In the genomic region with DNA sequence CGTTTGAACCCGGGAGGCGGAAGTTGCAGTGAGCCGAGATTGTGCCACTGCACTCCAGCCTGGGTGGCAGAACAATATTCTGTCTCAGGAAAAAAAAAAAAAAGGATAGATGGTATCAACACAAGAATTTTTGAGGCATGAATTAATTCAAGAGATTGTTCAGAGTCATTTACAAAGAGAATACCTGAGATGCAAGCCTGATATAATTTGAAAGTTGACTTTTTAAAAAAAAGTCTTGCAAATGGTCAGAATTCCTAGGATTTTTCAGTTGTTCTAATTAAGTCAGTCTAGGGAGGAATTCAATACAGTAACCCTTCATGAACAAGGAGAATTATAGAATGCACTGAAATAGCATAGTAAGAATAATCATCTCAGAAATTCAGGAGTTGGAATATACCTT, we compare ENCODE assay signal across 19 cellular contexts.
DNase-seq lines count a peak whose midpoint lies in the region; ATAC-seq and TF ChIP-seq lines count a peak whose summit lies in the region.
"Had no signal": no experiment of that assay in that cellular context is flagged by ENCODE, and none has a peak within 500 bp of the region (broad histone marks: within the 10 kb centered on the region; RNA-seq: fewer than 3 reads in every experiment).

No MANE protein-coding gene starts in this region.

- WGBS in esophagus muscularis mucosa, result 97% methylated on average over 4 of the region's 4 CpGs

- no peaks in the 10 kb centered on the region for H3K9me3 Mint-ChIP-seq in activated CD4-positive, alpha-beta T cell treated with anti-CD3 and anti-CD28 coated beads, Interleukin-2, amount 10 ng/mL, durations not matched to agents 24 days and 14 days
- H3K9me3 Mint-ChIP-seq: CD4-positive, alpha-beta T cell had no signal

- no peak for TF ChIP-seq EP300 in esophagus muscularis mucosa (IDR thresholded peaks at IDR 0.05)

- no peak for ATAC-seq in PC-3
- ATAC-seq in GM18909 (IDR thresholded peaks at IDR 0.05; ENCODE audit: poor library complexity, unreplicated experiment), result no peak

- H3K27me3 ChIP-seq in ACC112 (ENCODE audit: insufficient read depth, low read length), result no peaks in the 10 kb centered on the region
- no peaks in the 10 kb centered on the region for H3K27me3 ChIP-seq in PC-3 (ENCODE audit: low read length)
- no peaks in the 10 kb centered on the region for H3K27me3 ChIP-seq in esophagus muscularis mucosa
- H3K27me3 ChIP-seq: BLaER1 treated with 17β-estradiol and CSF1 and Interleukin-3, amounts not matched to agents 10 nM and 100 nM had no signal

- H3K4me1 Mint-ChIP-seq in activated CD4-positive, alpha-beta T cell treated with anti-CD3 and anti-CD28 coated beads, Interleukin-2, amount 10 ng/mL, durations not matched to agents 24 days and 14 days, result no peaks in the 10 kb centered on the region

- DNase-seq in PC-3, result no peak
- DNase-seq in esophagus muscularis mucosa (ENCODE audit: extremely low spot score), result no peak
- peak; percentile 11 for DNase-seq in renal cortical epithelial cell (ENCODE audit: low read depth)
- DNase-seq in activated gamma-delta T cell treated with Interleukin-2 at 50 U/mL for 16 hours, result no peak
- no peak for DNase-seq in activated CD4-positive, alpha-beta T cell treated with anti-CD3 and anti-CD28 coated beads, Interleukin-2, amount 10 ng/mL, durations not matched to agents 24 days and 14 days
- DNase-seq: 8988T; AML-193; CD4-positive, alpha-beta T cell; COR-L47; NCI-H1092; NCI-H1417 treated with DMSO at 0.1 percent for 48 hours; NCI-H1694 treated with DMSO at 0.1 percent for 48 hours; NCI-H2081; NCI-H2227 treated with DMSO at 0.1 percent for 48 hours; NCI-H526 treated with DMSO at 0.1 percent for 48 hours; SIG-M5 had no signal

- H3K79me2 ChIP-seq in ACC112 (ENCODE audit: control insufficient read depth, insufficient read depth, low read length, unreplicated experiment), result no peaks in the 10 kb centered on the region
- no peaks in the 10 kb centered on the region for H3K79me2 ChIP-seq in PC-3 (ENCODE audit: low read length)

- peak overlapping the region; percentile 92 for H2AFZ ChIP-seq in ACC112 (ENCODE audit: low read length, unreplicated experiment)
- no peak overlapping the region for H2AFZ ChIP-seq in PC-3 (ENCODE audit: low read length)

- H4K20me1 ChIP-seq in PC-3 (ENCODE audit: low read length), result no peaks in the 10 kb centered on the region

- no peaks in the 10 kb centered on the region for H3K36me3 ChIP-seq in ACC112 (ENCODE audit: insufficient read depth, low read length)
- H3K36me3 ChIP-seq in PC-3 (ENCODE audit: low read depth, low read length), result no peaks in the 10 kb centered on the region
- no peaks in the 10 kb centered on the region for H3K36me3 ChIP-seq in esophagus muscularis mucosa

- TF ChIP-seq POLR2A in esophagus muscularis mucosa (IDR thresholded peaks at IDR 0.05; ENCODE audit: low read depth), result no peak

- no peak overlapping the region for H3K4me3 ChIP-seq in ACC112 (ENCODE audit: low read depth, low read length)
- no peak overlapping the region for H3K4me3 ChIP-seq in PC-3 (ENCODE audit: low read length)
- no peak overlapping the region for H3K4me3 ChIP-seq in esophagus muscularis mucosa
- H3K4me3 ChIP-seq: BLaER1 treated with 17β-estradiol and CSF1 and Interleukin-3, amounts not matched to agents 10 nM and 100 nM had no signal

- peaks cover 29% of the 10 kb centered on the region for H3K4me1 ChIP-seq in ACC112 (ENCODE audit: control insufficient read depth, insufficient read depth, low read length, unreplicated experiment)
- peaks cover 44% of the 10 kb centered on the region for H3K4me1 ChIP-seq in PC-3 (ENCODE audit: insufficient read depth, low read length)
- peaks cover 5 to 78% (median 69%) of the 10 kb centered on the region in 4 donors for H3K4me1 ChIP-seq in esophagus muscularis mucosa

- no peaks in the 10 kb centered on the region for H3K36me3 Mint-ChIP-seq in activated CD4-positive, alpha-beta T cell treated with anti-CD3 and anti-CD28 coated beads, Interleukin-2, amount 10 ng/mL, durations not matched to agents 24 days and 14 days (ENCODE audit: low read depth)

- CTCF ChIA-PET in PC-3 (lab: Charles Lee), result no interaction called here

- intact Hi-C loops in PC-3 (cut with micrococcal nuclease), result no loop called here
- intact Hi-C loops in esophagus muscularis mucosa (cut with DNase I), result no loop called here
- intact Hi-C loops in activated CD4-positive, alpha-beta T cell treated with anti-CD3 and anti-CD28 coated beads, Interleukin-2, amount 10 ng/mL, durations not matched to agents 24 days and 14 days (cut with micrococcal nuclease), result no loop called here

- no peaks in the 10 kb centered on the region for H3K9me2 ChIP-seq in PC-3 (replicated peaks; ENCODE audit: low read length)

- no peak overlapping the region for H3K4me3 Mint-ChIP-seq in activated CD4-positive, alpha-beta T cell treated with anti-CD3 and anti-CD28 coated beads, Interleukin-2, amount 10 ng/mL, durations not matched to agents 24 days and 14 days
- H3K4me3 Mint-ChIP-seq: CD4-positive, alpha-beta T cell had no signal

- H3K27me3 Mint-ChIP-seq in activated CD4-positive, alpha-beta T cell treated with anti-CD3 and anti-CD28 coated beads, Interleukin-2, amount 10 ng/mL, durations not matched to agents 24 days and 14 days, result peaks cover 5% of the 10 kb centered on the region
- H3K27me3 Mint-ChIP-seq: CD4-positive, alpha-beta T cell had no signal

- no peaks in the 10 kb centered on the region for H3K9me3 ChIP-seq in PC-3 (ENCODE audit: low read length)
- no peaks in the 10 kb centered on the region for H3K9me3 ChIP-seq in esophagus muscularis mucosa
- H3K9me3 ChIP-seq: BLaER1 treated with 17β-estradiol and CSF1 and Interleukin-3, amounts not matched to agents 10 nM and 100 nM had no signal

- no TSS peak for BruUV-seq in PC-3 (replicated peaks; lab: Mats Ljungman, UMichigan)

- POLR2A ChIA-PET in PC-3 (lab: Charles Lee; ENCODE audit: unreplicated experiment), result interaction anchor here (0.6 kb wide), 1 partner anchor 49 kb away, joined by 3 read pairs; no protein-coding TSS in a partner anchor

- H3K9ac ChIP-seq in PC-3 (ENCODE audit: low read length), result no peak overlapping the region; the same call in 1 of the 2 replicates
- H3K9ac ChIP-seq: BLaER1 treated with 17β-estradiol and CSF1 and Interleukin-3, amounts not matched to agents 10 nM and 100 nM had no signal

- H3F3A ChIP-seq in PC-3 (ENCODE audit: low read length, unreplicated experiment), result no peaks in the 10 kb centered on the region

- TF ChIP-seq CTCF in PC-3 (conservative IDR thresholded peaks at IDR 0.05; ENCODE audit: low read depth, low read length), result no peak
- no peak for TF ChIP-seq CTCF in esophagus muscularis mucosa (IDR thresholded peaks at IDR 0.05)

- no peak overlapping the region for H3K27ac Mint-ChIP-seq in activated CD4-positive, alpha-beta T cell treated with anti-CD3 and anti-CD28 coated beads, Interleukin-2, amount 10 ng/mL, durations not matched to agents 24 days and 14 days
- H3K27ac Mint-ChIP-seq: CD4-positive, alpha-beta T cell had no signal

- H3K4me2 ChIP-seq in PC-3 (ENCODE audit: low read length), result peak overlapping the region; percentile 14; the same call in 1 of the 2 replicates

- H3K27ac ChIP-seq in ACC112 (ENCODE audit: low read depth, low read length) (peak overlapping the region; percentile 42; the same call in 1 of the 2 replicates), PC-3 (ENCODE audit: low read length) (peak overlapping the region; percentile 58), esophagus muscularis mucosa (replicated peaks in 1 of 4) (peak overlapping the region; percentile 73 to 78 (median 76))
